ENCODE assay signal across 8 cellular contexts in genomic region chr6:89819336-89820130, GRCh38. TPM values are rescaled to one million over a fixed set of nuclear protein-coding genes. Genes with fewer than 3 reads are reported as not detected.
A peak's percentile ranks its signal among the peaks of the same experiment; 100 is the strongest.
DNase-seq lines count a peak whose midpoint lies in the region; ATAC-seq lines count a peak whose summit lies in the region.

Gene MDN1, minus strand, starts transcription at chr6:89819794. Its CDS starts 187 bp downstream, at chr6:89819607.

- peak; percentile 97 for DNase-seq in AG20443 (ENCODE audit: low spot score)
- DNase-seq in NCI-H460 (ENCODE audit: extremely low read depth, low read depth), result peak; percentile 87
- DNase-seq in activated CD4-positive, CD25-positive, alpha-beta regulatory T cell treated with anti-CD3 and anti-CD28 coated beads, Interleukin-2, amount 50 U/mL, for 72 hours, result peak; percentile 83
- DNase-seq in cerebellar nuclear complex (lab: John Stamatoyannopoulos, UW), result peak; percentile 57 to 82
- DNase-seq in islet precursor cell, result peak; percentile 96
- DNase-seq in stimulated activated CD4-positive, alpha-beta T cell treated with anti-CD3 and anti-CD28 coated beads, Interleukin-12 subunit alpha, Interleukin-12 subunit beta, amount 100 ng/mL, for 48 hours (ENCODE audit: low read depth in 2 of 3, low spot score in 1 of 3), result peak; percentile 87 to 89 (median 88)

- ATAC-seq in GM19043 (IDR thresholded peaks at IDR 0.05; ENCODE audit: low read depth, unreplicated experiment) (peak; percentile 95), HG03378 (IDR thresholded peaks at IDR 0.05; ENCODE audit: unreplicated experiment) (peak; percentile 92)

RNA-seq across cellular contexts. Expression of gene MDN1, which starts in this region (rescaled TPM):
- total RNA-seq in NCI-H460 (2014; rRNA removed; shearing (Covaris generic)), result 21.8 and 23.7 TPM in 2 replicates
- 17.0 and 44.5 TPM in 2 replicates for polyA plus RNA-seq in NCI-H460 (2014; cell fraction: nucleus; rRNA removed)

Comparison
In these comparisons a context has a peak if more than half of its experiments do, and no peak if none do; other contexts are left out.
1. Peak in every context shown above with its lines: DNase-seq and ATAC-seq.